In the genomic region with DNA sequence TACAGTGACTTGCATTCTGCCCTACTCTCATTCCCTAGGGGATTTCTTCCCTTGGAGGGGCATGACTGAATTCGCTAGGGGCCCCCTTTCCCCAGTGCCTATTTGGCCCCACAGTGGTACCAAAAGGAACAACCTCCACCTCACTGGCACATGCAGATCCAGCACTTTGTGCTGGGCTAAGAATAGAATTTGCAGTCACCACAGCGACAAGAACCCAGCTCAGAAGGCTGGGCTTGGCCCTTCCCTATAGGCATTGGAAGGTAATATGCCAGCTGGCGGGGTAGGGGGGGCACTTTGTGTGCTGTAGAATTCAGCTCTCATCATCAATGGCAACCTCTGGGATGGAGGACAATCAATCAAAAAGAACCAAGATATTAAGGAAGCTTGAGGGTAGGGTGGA, we compare ENCODE assay signal across 19 cellular contexts. TPM values are rescaled to one million over a fixed set of nuclear protein-coding genes. Genes with fewer than 3 reads are reported as not detected.
DNase-seq lines count a peak whose midpoint lies in the region; ATAC-seq and TF ChIP-seq lines count a peak whose summit lies in the region.
"Had no signal": no experiment of that assay in that cellular context is flagged by ENCODE, and none has a peak within 500 bp of the region (broad histone marks: within the 10 kb centered on the region; RNA-seq: fewer than 3 reads in every experiment).

No MANE protein-coding gene starts in this region.

- WGBS in gastroesophageal sphincter (ENCODE audit: low coverage in 1 of 2), 2 donors, result no CpG with 5 or more reads among the region's 3 CpGs

- no peak for TF ChIP-seq EP300 in gastroesophageal sphincter (IDR thresholded peaks at IDR 0.05)

- H3K4me3 Mint-ChIP-seq in activated naive CD8-positive, alpha-beta T cell, result no peak overlapping the region
- H3K4me3 Mint-ChIP-seq in activated naive CD8-positive, alpha-beta T cell treated with anti-CD3 and anti-CD28 coated beads, Interleukin-2, amount 50 U/mL, for 24 hours, result no peak overlapping the region
- H3K4me3 Mint-ChIP-seq in stimulated activated naive B cell treated with anti-CD40 and anti-IgM and Interleukin-4, amounts not matched to agents 10 μg/mL and 1 μg/mL and 100 μg/mL, for 72 hours, result no peak overlapping the region

- H3K36me3 ChIP-seq in gastroesophageal sphincter (peaks cover 10 to 87% of the 10 kb centered on the region in 2 donors), H7 (replicated peaks; ENCODE audit: control insufficient read depth, insufficient read depth, low read length) (peaks cover 48% of the 10 kb centered on the region)

- intact Hi-C loops in dorsolateral prefrontal cortex (cut with DNase I), result no loop called here
- intact Hi-C loops in left ventricle myocardium superior (cut with micrococcal nuclease), result no loop called here

- no peaks in the 10 kb centered on the region for H3K9me3 ChIP-seq in gastroesophageal sphincter

- H3K4me3 ChIP-seq in dorsolateral prefrontal cortex (no peak overlapping the region), gastroesophageal sphincter (no peak overlapping the region), H7 (ENCODE audit: insufficient read depth, low read depth, low read length) (no peak overlapping the region)
- H3K4me3 ChIP-seq: GM23248 had no signal

- peak overlapping the region; percentile 5 for H3K27ac Mint-ChIP-seq in activated naive CD8-positive, alpha-beta T cell
- no peak overlapping the region for H3K27ac Mint-ChIP-seq in activated naive CD8-positive, alpha-beta T cell treated with anti-CD3 and anti-CD28 coated beads, Interleukin-2, amount 50 U/mL, for 24 hours
- H3K27ac Mint-ChIP-seq in stimulated activated naive B cell treated with anti-CD40 and anti-IgM and Interleukin-4, amounts not matched to agents 10 μg/mL and 1 μg/mL and 100 μg/mL, for 72 hours, result peak overlapping the region; percentile 56

- H3K36me3 Mint-ChIP-seq in activated naive CD8-positive, alpha-beta T cell, result peaks cover 6% of the 10 kb centered on the region
- peaks cover 58% of the 10 kb centered on the region for H3K36me3 Mint-ChIP-seq in activated naive CD8-positive, alpha-beta T cell treated with anti-CD3 and anti-CD28 coated beads, Interleukin-2, amount 50 U/mL, for 24 hours (ENCODE audit: low read depth)
- peaks cover 48 to 64% of the 10 kb centered on the region in 2 donors for H3K36me3 Mint-ChIP-seq in stimulated activated naive B cell treated with anti-CD40 and anti-IgM and Interleukin-4, amounts not matched to agents 10 μg/mL and 1 μg/mL and 100 μg/mL, for 72 hours

- no peak for DNase-seq in activated naive CD8-positive, alpha-beta T cell treated with anti-CD3 and anti-CD28 coated beads, Interleukin-2, amount 50 U/mL, for 24 hours
- no peak for DNase-seq in dorsolateral prefrontal cortex
- peak; percentile 55 for DNase-seq in left ventricle myocardium superior
- DNase-seq in stimulated activated naive B cell treated with anti-CD40 and anti-IgM and Interleukin-4, amounts not matched to agents 10 μg/mL and 1 μg/mL and 100 μg/mL, for 72 hours, result no peak
- no peak for DNase-seq in ACHN
- no peak for DNase-seq in H7
- DNase-seq: Calu3; DMS79; GM23248; NCI-H1092 treated with DMSO at 0.1 percent for 48 hours; NCI-H1694; NCI-H2107; NCI-H69; NK-92 treated with Interleukin-12 subunit alpha and Interleukin-12 subunit beta, amount 100 ng/mL, for 24 hours had no signal

- ATAC-seq in activated naive CD8-positive, alpha-beta T cell treated with anti-CD3 and anti-CD28 coated beads, Interleukin-2, amount 50 U/mL, for 24 hours, result no peak
- ATAC-seq in left ventricle myocardium superior, result peak; percentile 95
- ATAC-seq in stimulated activated naive B cell treated with anti-CD40 and anti-IgM and Interleukin-4, amounts not matched to agents 10 μg/mL and 1 μg/mL and 100 μg/mL, for 72 hours (replicated peaks), result no peak
- ATAC-seq in gastroesophageal sphincter, result no peak

- in situ Hi-C loops in ACHN (cut with HindIII; ENCODE audit: low pct_ligation_motif_present, low pct_unique_long_range_greater_than_20kb, low sequenced_read_pairs), result no loop called here

- H3K27ac ChIP-seq in dorsolateral prefrontal cortex (peak overlapping the region in 31 of 59 donors; percentile 0 to 65 (median 24)), gastroesophageal sphincter (no peak overlapping the region)
- H3K27ac ChIP-seq: C4-2B, GM23248, KMS-11, RWPE1 had no signal

- no peaks in the 10 kb centered on the region for H3K9me3 Mint-ChIP-seq in activated naive CD8-positive, alpha-beta T cell (ENCODE audit: low read depth)
- H3K9me3 Mint-ChIP-seq in activated naive CD8-positive, alpha-beta T cell treated with anti-CD3 and anti-CD28 coated beads, Interleukin-2, amount 50 U/mL, for 24 hours, result no peaks in the 10 kb centered on the region
- no peaks in the 10 kb centered on the region for H3K9me3 Mint-ChIP-seq in stimulated activated naive B cell treated with anti-CD40 and anti-IgM and Interleukin-4, amounts not matched to agents 10 μg/mL and 1 μg/mL and 100 μg/mL, for 72 hours

- H3K27me3 ChIP-seq in dorsolateral prefrontal cortex, result no peaks in the 10 kb centered on the region
- H3K27me3 ChIP-seq in gastroesophageal sphincter, result no peaks in the 10 kb centered on the region
- H3K27me3 ChIP-seq in H7 (ENCODE audit: control insufficient read depth, insufficient read depth, low read length), result no peaks in the 10 kb centered on the region

- no peak for TF ChIP-seq POLR2A in gastroesophageal sphincter (IDR thresholded peaks at IDR 0.05)

- no peaks in the 10 kb centered on the region for H3K27me3 Mint-ChIP-seq in activated naive CD8-positive, alpha-beta T cell
- H3K27me3 Mint-ChIP-seq in activated naive CD8-positive, alpha-beta T cell treated with anti-CD3 and anti-CD28 coated beads, Interleukin-2, amount 50 U/mL, for 24 hours, result no peaks in the 10 kb centered on the region
- no peaks in the 10 kb centered on the region for H3K27me3 Mint-ChIP-seq in stimulated activated naive B cell treated with anti-CD40 and anti-IgM and Interleukin-4, amounts not matched to agents 10 μg/mL and 1 μg/mL and 100 μg/mL, for 72 hours

- H3K4me1 Mint-ChIP-seq in activated naive CD8-positive, alpha-beta T cell (ENCODE audit: low read depth), result peaks cover 28% of the 10 kb centered on the region
- peaks cover 24% of the 10 kb centered on the region for H3K4me1 Mint-ChIP-seq in activated naive CD8-positive, alpha-beta T cell treated with anti-CD3 and anti-CD28 coated beads, Interleukin-2, amount 50 U/mL, for 24 hours
- peaks cover 21 to 50% of the 10 kb centered on the region in 2 donors for H3K4me1 Mint-ChIP-seq in stimulated activated naive B cell treated with anti-CD40 and anti-IgM and Interleukin-4, amounts not matched to agents 10 μg/mL and 1 μg/mL and 100 μg/mL, for 72 hours

- peaks cover 0 to 41% (median 2%) of the 10 kb centered on the region in 3 donors for H3K4me1 ChIP-seq in gastroesophageal sphincter

- TF ChIP-seq CTCF in dorsolateral prefrontal cortex (IDR thresholded peaks at IDR 0.05 in 54 of 56, conservative IDR thresholded peaks at IDR 0.05 in 2 of 56; ENCODE audit: low read depth in 1 of 56, partially characterized antibody in 56 of 56) (no peak), gastroesophageal sphincter (IDR thresholded peaks at IDR 0.05) (no peak)

RNA-seq across cellular contexts. Expression of gene BAZ2A, which starts 13.9 kb away (rescaled TPM):
- total RNA-seq in dorsolateral prefrontal cortex (100 to 1,000 TPM in 21 of 120 experiments, 10 to 100 TPM in 99; 58.5 to 126 (median 86.8) TPM), left ventricle myocardium superior (34.7 TPM), gastroesophageal sphincter (10 to 100 TPM; 32.1 to 73.2 (median 54.6) TPM)
- total RNA-seq in H7 (2014; rRNA removed; shearing (Covaris generic)), result 23.6 and 24.6 TPM in 2 replicates

RNA-seq across cellular contexts. Expression of gene ATP5F1B, which starts 29.5 kb away (rescaled TPM):
- total RNA-seq in dorsolateral prefrontal cortex (100 to 1,000 TPM; 248 to 863 (median 546) TPM), left ventricle myocardium superior (3,327 TPM), gastroesophageal sphincter (100 to 1,000 TPM; 315 to 472 (median 432) TPM)
- 959 and 1,061 TPM in 2 replicates for total RNA-seq in H7 (2014; rRNA removed; shearing (Covaris generic))

Comparison
In these comparisons a context has a peak if more than half of its experiments do, and no peak if none do; other contexts are left out.
1. H3K27ac ChIP-seq: peak in dorsolateral prefrontal cortex (31 of 59); none in gastroesophageal sphincter (0 of 4).